15 cellular contexts compared by ENCODE assay signal in the genomic region with DNA sequence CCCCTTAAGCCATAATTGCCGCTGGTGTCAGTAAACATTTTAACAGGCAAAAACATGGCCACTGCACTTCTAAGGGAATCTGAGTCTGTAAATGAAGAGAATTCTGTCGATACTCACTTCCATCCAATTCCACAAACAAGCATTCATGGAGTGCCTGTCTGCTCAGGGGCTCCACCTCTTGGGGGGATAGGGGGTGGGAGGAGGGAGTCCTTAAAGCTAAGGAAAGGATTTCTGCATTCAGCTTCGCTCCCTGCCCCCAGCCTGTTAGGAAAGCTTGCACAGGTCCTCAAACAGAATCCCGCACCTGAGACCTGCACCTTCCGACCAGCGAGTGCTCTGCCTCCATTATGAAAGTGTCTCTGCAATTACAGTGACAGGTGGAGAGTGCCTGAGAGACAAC.
"Had no signal": no experiment of that assay in that cellular context is flagged by ENCODE, and none has a peak within 500 bp of the region (broad histone marks: within the 10 kb centered on the region; RNA-seq: fewer than 3 reads in every experiment).

No MANE protein-coding gene starts in this region.

- H3K9me3 ChIP-seq: lower lobe of right lung, neutrophil, uterus had no signal

- H3K27me3 ChIP-seq: hepatocyte, neutrophil, uterus had no signal

- H3K27me3 Mint-ChIP-seq: activated naive CD8-positive, alpha-beta T cell; dendritic cell treated with granulocyte-macrophage colony-stimulating factor and Interleukin-4, amounts not matched to agents 40 ng/mL and 50 ng/mL, for 4 days; effector memory CD8-positive, alpha-beta T cell; naive B cell had no signal

- H2AFZ ChIP-seq: hepatocyte had no signal

- H3K4me1 ChIP-seq: lower lobe of right lung, uterus had no signal

- H3K27ac ChIP-seq: hepatocyte, lower lobe of right lung, neutrophil, skin epidermis, uterus had no signal

- H3K4me3 Mint-ChIP-seq: activated naive CD8-positive, alpha-beta T cell; activated T-cell treated with anti-CD3 and anti-CD28 coated beads, Interleukin-2, amount 50 U/mL, for 4 hours; dendritic cell treated with granulocyte-macrophage colony-stimulating factor and Interleukin-4, amounts not matched to agents 40 ng/mL and 50 ng/mL, for 4 days; effector memory CD8-positive, alpha-beta T cell; naive B cell had no signal

- H3K9me3 Mint-ChIP-seq: activated T-cell treated with anti-CD3 and anti-CD28 coated beads, Interleukin-2, amount 50 U/mL, for 4 hours; dendritic cell treated with granulocyte-macrophage colony-stimulating factor and Interleukin-4, amounts not matched to agents 40 ng/mL and 50 ng/mL, for 4 days had no signal

- H3K4me3 ChIP-seq: hepatocyte, lower lobe of right lung, skin epidermis, uterus had no signal

- H3K36me3 ChIP-seq: lower lobe of right lung, neutrophil, uterus had no signal

- H3K36me3 Mint-ChIP-seq: activated naive CD8-positive, alpha-beta T cell; naive B cell had no signal

- H3K27ac Mint-ChIP-seq: activated naive CD8-positive, alpha-beta T cell; dendritic cell treated with granulocyte-macrophage colony-stimulating factor and Interleukin-4, amounts not matched to agents 40 ng/mL and 50 ng/mL, for 4 days; effector memory CD8-positive, alpha-beta T cell; naive B cell had no signal

- H3K4me2 ChIP-seq: hepatocyte had no signal

- DNase-seq: activated CD4-positive, alpha-beta T cell treated with anti-CD3 and anti-CD28 coated beads, Interleukin-2, amount 50 U/mL, for 48 hours; activated CD4-positive, CD25-positive, alpha-beta regulatory T cell treated with anti-CD3 and anti-CD28 coated beads, Interleukin-2, amount 50 U/mL, for 72 hours; activated gamma-delta T cell; activated T-cell treated with anti-CD3 and anti-CD28 coated beads, Interleukin-2, amount 50 U/mL, for 4 hours; cerebellar nuclear complex; effector memory CD8-positive, alpha-beta T cell; lower lobe of right lung; naive B cell; posterior cingulate gyrus; uterus had no signal

- H3K4me1 Mint-ChIP-seq: naive B cell had no signal

- H3K79me2 ChIP-seq: hepatocyte had no signal
